In the genomic region with DNA sequence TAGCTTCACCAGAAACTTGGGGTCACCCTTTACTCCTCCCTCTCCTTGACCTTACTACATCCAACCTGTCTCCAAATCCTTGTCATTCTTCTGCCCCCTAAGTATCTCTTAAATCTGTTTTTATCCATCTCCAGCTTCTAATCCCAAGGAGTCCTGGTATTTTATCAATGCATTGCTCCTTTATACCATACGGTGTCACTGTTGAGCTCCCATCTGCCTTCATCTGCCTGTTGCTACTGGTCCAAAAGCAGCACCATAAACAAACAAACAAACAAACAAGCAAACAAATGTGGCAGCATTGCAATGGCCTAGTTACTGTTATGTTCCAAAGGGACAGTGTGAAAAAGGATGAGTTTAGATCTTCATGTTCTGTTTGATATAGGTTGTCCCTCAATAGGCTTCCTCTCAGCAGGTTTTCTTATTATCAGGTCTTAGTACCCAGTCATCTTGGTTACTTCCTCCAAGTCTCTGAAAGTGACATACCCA, we compare ENCODE assay signal across 8 cellular contexts. TPM values are rescaled to one million over a fixed set of nuclear protein-coding genes. Genes with fewer than 3 reads are reported as not detected.
DNase-seq lines count a peak whose midpoint lies in the region; ATAC-seq and TF ChIP-seq lines count a peak whose summit lies in the region.

No MANE protein-coding gene starts in this region.

- H3K9ac ChIP-seq in OCI-LY1 (ENCODE audit: low read length): no peak overlapping the region

- H3K9me3 ChIP-seq in OCI-LY1 (ENCODE audit: low read length) (no peaks in the 10 kb centered on the region), lower lobe of right lung (no peaks in the 10 kb centered on the region)

- DNase-seq in NOMO-1 treated with DMSO at 0.1 percent for 48 hours (lab: John Stamatoyannopoulos, UW; ENCODE audit: unreplicated experiment) (peak; percentile 22), NOMO-1 treated with dmso at 0.1 percent for 144 hours (lab: John Stamatoyannopoulos, UW; ENCODE audit: unreplicated experiment) (no peak), coronary artery (ENCODE audit: low spot score) (no peak), lower lobe of right lung (no peak)

- TF ChIP-seq CTCF in OCI-LY1 (IDR thresholded peaks at IDR 0.05; ENCODE audit: low read length) (peak; percentile 90), coronary artery (IDR thresholded peaks at IDR 0.05) (peak; percentile 54), lower lobe of right lung (IDR thresholded peaks at IDR 0.05) (peak; percentile 72)

- H3K4me2 ChIP-seq in OCI-LY1 (ENCODE audit: low read length): no peak overlapping the region

- H3K4me1 ChIP-seq in OCI-LY1 (ENCODE audit: insufficient read depth, low read length, severe bottlenecking) (no peaks in the 10 kb centered on the region), lower lobe of right lung (no peaks in the 10 kb centered on the region)

- intact Hi-C loops in lower lobe of right lung (cut with DNase I): no loop called here

- no peaks in the 10 kb centered on the region for H3K27me3 ChIP-seq in OCI-LY1 (ENCODE audit: insufficient read depth, low read length)
- no peaks in the 10 kb centered on the region for H3K27me3 ChIP-seq in lower lobe of right lung (ENCODE audit: low read depth)

- no peaks in the 10 kb centered on the region for H3K79me2 ChIP-seq in OCI-LY1 (ENCODE audit: insufficient read depth, low read length)

- peak; percentile 46 for ATAC-seq in HG03103 (IDR thresholded peaks at IDR 0.05; ENCODE audit: low read depth, unreplicated experiment)
- peak; percentile 75 to 79 for ATAC-seq in lower lobe of right lung
- no peak for ATAC-seq in HG02840 (IDR thresholded peaks at IDR 0.05; ENCODE audit: low FRiP score, unreplicated experiment)
- ATAC-seq in HG03354 (IDR thresholded peaks at IDR 0.05; ENCODE audit: poor library complexity, severe bottlenecking, unreplicated experiment): no peak

- H2AFZ ChIP-seq in OCI-LY1 (ENCODE audit: low read length): no peak overlapping the region

- H4K20me1 ChIP-seq in OCI-LY1 (ENCODE audit: insufficient read depth, low read length): no peaks in the 10 kb centered on the region

- no peaks in the 10 kb centered on the region for H3K9me2 ChIP-seq in OCI-LY1 (ENCODE audit: low read depth, low read length)

- no peaks in the 10 kb centered on the region for H3F3A ChIP-seq in OCI-LY1 (ENCODE audit: insufficient read depth, low read length)

- H3K4me3 ChIP-seq in OCI-LY1 (ENCODE audit: low read depth, low read length, poor library complexity, severe bottlenecking) (no peak overlapping the region), coronary artery (no peak overlapping the region), lower lobe of right lung (no peak overlapping the region)

- H3K36me3 ChIP-seq in OCI-LY1 (ENCODE audit: insufficient read depth, low read length): peaks cover 9% of the 10 kb centered on the region; the same call in 1 of the 2 replicates
- H3K36me3 ChIP-seq in lower lobe of right lung: peaks cover 25% of the 10 kb centered on the region

- H3K27ac ChIP-seq in OCI-LY1 (ENCODE audit: low read depth, low read length, poor library complexity, severe bottlenecking): no peak overlapping the region
- H3K27ac ChIP-seq in coronary artery: no peak overlapping the region
- H3K27ac ChIP-seq in lower lobe of right lung: no peak overlapping the region

RNA-seq across cellular contexts. Expression of gene DNHD1, which starts 34.2 kb away (rescaled TPM):
- 12.0 TPM for total RNA-seq in lower lobe of right lung

RNA-seq across cellular contexts. Expression of gene TIMM10B, which starts 50.0 kb away (rescaled TPM):
- total RNA-seq in lower lobe of right lung: 34.6 TPM

RNA-seq across cellular contexts. Expression of gene ARFIP2, which starts 50.2 kb away (rescaled TPM):
- 38.8 TPM for total RNA-seq in lower lobe of right lung

RNA-seq across cellular contexts. Expression of gene TRIM3, which starts 57.6 kb away (rescaled TPM):
- 18.9 TPM for total RNA-seq in lower lobe of right lung

Comparison
In these comparisons a context has a peak if more than half of its experiments do, and no peak if none do; other contexts are left out.
1. ATAC-seq: peak in HG03103 (single experiment) and lower lobe of right lung (2 of 2); none in HG02840 (single experiment) and HG03354 (single experiment).
2. Peak in every context shown above with its lines, with median percentiles within 50 percentile points of each other: CTCF ChIP-seq.